ENCODE assay signal across 14 cellular contexts in the genomic region with DNA sequence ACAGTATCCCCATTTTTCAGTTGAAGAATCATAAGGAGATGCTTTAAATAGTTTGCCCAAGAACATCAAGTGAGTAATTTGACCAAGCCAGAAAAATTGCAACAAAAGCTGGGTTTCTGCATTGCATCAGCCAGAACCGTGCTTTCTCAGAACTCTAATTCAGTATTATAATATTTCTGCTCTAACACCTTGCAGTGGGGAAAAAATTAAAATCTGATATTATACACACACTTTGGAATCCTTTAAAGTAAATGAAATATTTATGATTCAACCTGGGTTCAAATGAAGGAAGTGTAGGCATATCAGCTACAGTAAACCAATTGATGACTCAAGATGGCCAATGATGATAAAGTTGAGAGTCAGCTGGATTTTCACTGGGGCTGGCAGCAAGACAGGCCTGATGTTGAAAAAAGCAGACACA.
DNase-seq lines count a peak whose midpoint lies in the region; TF ChIP-seq lines count a peak whose summit lies in the region.
"Had no signal": no experiment of that assay in that cellular context is flagged by ENCODE, and none has a peak within 500 bp of the region (broad histone marks: within the 10 kb centered on the region; RNA-seq: fewer than 3 reads in every experiment).

No MANE protein-coding gene starts in this region.

- H3K4me2 ChIP-seq in smooth muscle cell, result peak overlapping the region; percentile 18

- no peak overlapping the region for H2AFZ ChIP-seq in smooth muscle cell (ENCODE audit: low read depth)

- POLR2A ChIA-PET in RWPE1 (lab: Yijun Ruan, JAX; ENCODE audit: low non-redundant PET), result interaction anchor here (0.7 kb wide), 1 partner anchor 71 kb away, joined by 3 read pairs; no protein-coding TSS in a partner anchor

- H3K27me3 ChIP-seq in smooth muscle cell (ENCODE audit: low read depth), result no peaks in the 10 kb centered on the region

- TF ChIP-seq CTCF in RWPE1 (conservative IDR thresholded peaks at IDR 0.05; ENCODE audit: low read depth) (no peak), smooth muscle cell (IDR thresholded peaks at IDR 0.05; ENCODE audit: borderline replicate concordance, insufficient read depth, poor library complexity, severe bottlenecking) (no peak)

- 16% methylated on average over 1 of the region's 1 CpG for WGBS in smooth muscle cell (ENCODE audit: low lambda C conversion rate)

- CTCF ChIA-PET in RWPE1 (lab: Yijun Ruan, JAX), result interaction anchor here (0.6 to 1.2 kb wide), 3 partner anchors 9 to 832 kb away, joined by 3 to 4 read pairs (median 3); no protein-coding TSS in a partner anchor

- H3K79me2 ChIP-seq in smooth muscle cell (ENCODE audit: low read depth), result no peaks in the 10 kb centered on the region

- H3K36me3 ChIP-seq in smooth muscle cell (ENCODE audit: low read depth), result no peaks in the 10 kb centered on the region

- H3K27ac ChIP-seq in RWPE1 (no peak overlapping the region), epithelial cell of prostate (peak overlapping the region; percentile 58), smooth muscle cell (ENCODE audit: low read depth) (peak overlapping the region; percentile 35)
- H3K27ac ChIP-seq: dorsolateral prefrontal cortex had no signal

- no peak overlapping the region for H3K9ac ChIP-seq in smooth muscle cell (ENCODE audit: low read depth)

- H4K20me1 ChIP-seq in smooth muscle cell (ENCODE audit: low read depth), result no peaks in the 10 kb centered on the region

- peaks cover 3% of the 10 kb centered on the region for H3F3A ChIP-seq in smooth muscle cell (ENCODE audit: low read depth)

- no peak overlapping the region for H3K4me3 ChIP-seq in smooth muscle cell
- H3K4me3 ChIP-seq: dorsolateral prefrontal cortex, K562 had no signal

- no peaks in the 10 kb centered on the region for H3K9me3 ChIP-seq in smooth muscle cell (replicated peaks; ENCODE audit: low read depth)

- DNase-seq in HCEC 1CT (peak; percentile 68), RWPE1 (ENCODE audit: low spot score) (peak; percentile 3), epithelial cell of prostate (ENCODE audit: low read depth, low spot score) (peak; percentile 55), smooth muscle cell (lab: John Stamatoyannopoulos, UW; ENCODE audit: unreplicated experiment) (no peak), nucleus accumbens (lab: John Stamatoyannopoulos, UW) (no peak), NCI-H446 treated with DMSO at 0.1 percent for 48 hours (lab: John Stamatoyannopoulos, UW) (no peak), 8988T (no peak)
- DNase-seq: activated B cell treated with CpG ODN at 0.5 μM for 24 hours; activated naive CD8-positive, alpha-beta T cell treated with anti-CD3 and anti-CD28 coated beads, Interleukin-2, amount 10 ng/mL, durations not matched to agents 7 days and 5 days; Calu3; dorsolateral prefrontal cortex; left ventricle myocardium superior; NCI-H187 had no signal

- peaks cover 3% of the 10 kb centered on the region for H3K4me1 ChIP-seq in smooth muscle cell (ENCODE audit: low read depth)

Comparison
In these comparisons a context has a peak if more than half of its experiments do, and no peak if none do; other contexts are left out.
1. DNase-seq: peak in HCEC 1CT (single experiment), RWPE1 (single experiment) and epithelial cell of prostate (single experiment); none in smooth muscle cell (single experiment), nucleus accumbens (0 of 56), NCI-H446 treated with DMSO at 0.1 percent for 48 hours (single experiment) and 8988T (single experiment).